1 cellular context compared by ENCODE assay signal in genomic region chr3:46538425-46538802, GRCh38.
TF ChIP-seq lines count a peak whose summit lies in the region.

No MANE protein-coding gene starts in this region.

TF ChIP-seq in K562, 482 proteins besides CTCF, POLR2A, EP300 and RAD21:
- peak; percentile 20; the same call in 1 of the 2 replicates for TF ChIP-seq ZNF316 (IDR thresholded peaks at IDR 0.05)
